In the genomic region with DNA sequence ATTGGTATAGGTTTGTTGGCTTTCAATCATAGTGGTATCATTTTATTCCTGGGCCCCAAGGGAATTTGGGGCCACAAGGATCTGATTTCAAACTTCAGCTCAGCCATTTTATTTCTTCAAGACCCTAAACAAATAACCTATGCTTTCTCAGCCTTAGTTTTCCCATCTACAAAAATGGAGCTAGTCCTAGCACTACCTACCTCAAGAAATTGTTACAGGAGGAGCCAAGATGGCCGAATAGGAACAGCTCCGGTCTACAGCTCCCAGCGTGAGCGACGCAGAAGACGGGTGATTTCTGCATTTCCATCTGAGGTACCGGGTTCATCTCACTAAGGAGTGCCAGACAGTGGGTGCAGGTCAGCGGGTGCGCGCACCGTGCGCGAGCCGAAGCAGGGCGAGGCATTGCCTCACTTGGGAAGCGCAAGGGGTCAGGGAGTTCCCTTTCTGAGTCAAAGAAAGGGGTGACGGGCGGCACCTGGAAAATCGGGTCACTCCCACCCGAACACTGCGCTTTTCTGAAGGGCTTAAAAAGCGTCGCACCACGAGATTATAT, we compare ENCODE assay signal across 7 cellular contexts.
DNase-seq lines count a peak whose midpoint lies in the region; TF ChIP-seq lines count a peak whose summit lies in the region.
"Not testable (repeated sequence)": the region's sequence is repeated elsewhere in the genome, so short reads cannot be mapped to it uniquely, and the experiment has no call there.

No MANE protein-coding gene starts in this region.

- H4K12ac ChIP-seq in trophoblast cell (ENCODE audit: low read depth, low read length) = not testable (repeated sequence)

- intact Hi-C loops in PC-9 (cut with micrococcal nuclease; ENCODE audit: unreplicated experiment) = loop anchor here (5.0 to 10.0 kb wide), 2 partner anchors 175 to 228 kb away; no protein-coding TSS in a partner anchor

- DNase-seq in NCI-H146 (lab: John Stamatoyannopoulos, UW) (peak; percentile 17), trophoblast cell (peak in 1 of 2 donors; percentile 40)
- not testable (repeated sequence) for DNase-seq in PC-9; chondrocyte (ENCODE audit: low spot score); hepatocyte (ENCODE audit: low spot score)

- peak overlapping the region; percentile 72 for H3K4me3 Mint-ChIP-seq in chondrocyte (ENCODE audit: unreplicated experiment)

- H3K27me3 ChIP-seq in PC-9 (ENCODE audit: insufficient read depth, low read depth); hepatocyte; trophoblast cell (ENCODE audit: insufficient read depth, low read length): not testable (repeated sequence)

- not testable (repeated sequence) for H2AFZ ChIP-seq in PC-9; trophoblast cell (ENCODE audit: insufficient read depth, low read length, poor library complexity)
- H2AFZ ChIP-seq in hepatocyte = peak overlapping the region; percentile 49

- not testable (repeated sequence) for H3F3A ChIP-seq in PC-9 (ENCODE audit: insufficient read depth, low read depth)

- H3K14ac ChIP-seq in trophoblast cell (ENCODE audit: low read length) = not testable (repeated sequence)

- not testable (repeated sequence) for H2BK5ac ChIP-seq in trophoblast cell (ENCODE audit: low read depth, low read length, poor library complexity)

- not testable (repeated sequence) for H3K4me3 ChIP-seq in HEK293 (ENCODE audit: low read depth, low read length); PC-9; hepatocyte; mesodermal cell (ENCODE audit: extremely low read depth, insufficient read depth, low read length, poor library complexity, severe bottlenecking); trophoblast cell (ENCODE audit: low read depth, low read length)

- WGBS in hepatocyte (ENCODE audit: low lambda C conversion rate, missing lambda C conversion rate) = 46% methylated on average over 20 of the region's 24 CpGs
- WGBS in mesodermal cell (ENCODE audit: insufficient coverage in 2 of 2), 2 experiments = 80% methylated on average over 9 of the region's 24 CpGs; no CpG with 5 or more reads in 1 of the 2 experiments
- no CpG with 5 or more reads among the region's 24 CpGs for WGBS in trophoblast cell (ENCODE audit: extremely low coverage, insufficient coverage, insufficient read length)

- not testable (repeated sequence) for H2BK12ac ChIP-seq in trophoblast cell (ENCODE audit: low read length)

- peaks cover 51% of the 10 kb centered on the region for H3K4me1 Mint-ChIP-seq in chondrocyte (ENCODE audit: low read depth)

- H2AK5ac ChIP-seq in trophoblast cell (ENCODE audit: low read length) = not testable (repeated sequence)

- not testable (repeated sequence) for H3K23ac ChIP-seq in trophoblast cell (ENCODE audit: low read length)

- TF ChIP-seq CTCF in HEK293 (tag by site-specific recombination; IDR thresholded peaks at IDR 0.05); PC-9 (conservative IDR thresholded peaks at IDR 0.05); chondrocyte (IDR thresholded peaks at IDR 0.05); hepatocyte (IDR thresholded peaks at IDR 0.05; ENCODE audit: poor library complexity): not testable (repeated sequence)

- not testable (repeated sequence) for BruUV-seq in PC-9 (replicated peaks; lab: Mats Ljungman, UMichigan)

- not testable (repeated sequence) for H3K18ac ChIP-seq in trophoblast cell (ENCODE audit: low read length)

- not testable (repeated sequence) for H3K27ac ChIP-seq in HEK293 (ENCODE audit: extremely low read depth, low read depth, low read length); trophoblast cell (ENCODE audit: low read depth, low read length)
- H3K27ac ChIP-seq in PC-9 (peak overlapping the region; percentile 68), hepatocyte (peak overlapping the region; percentile 63), mesodermal cell (ENCODE audit: low read depth, low read length, severe bottlenecking) (peak overlapping the region; percentile 89)

- peaks cover 16% of the 10 kb centered on the region for H3K4me1 ChIP-seq in HEK293 (ENCODE audit: control insufficient read depth, insufficient read depth, low read length)
- peaks cover 20% of the 10 kb centered on the region for H3K4me1 ChIP-seq in PC-9 (replicated peaks; ENCODE audit: insufficient read depth)
- H3K4me1 ChIP-seq in hepatocyte (ENCODE audit: insufficient read depth) = peaks cover 34% of the 10 kb centered on the region
- H3K4me1 ChIP-seq in mesodermal cell (ENCODE audit: control insufficient read depth, insufficient read depth, low read length, poor library complexity, severe bottlenecking) = peaks cover 30% of the 10 kb centered on the region
- H3K4me1 ChIP-seq in trophoblast cell (ENCODE audit: control insufficient read depth in 1 of 2, insufficient read depth in 2 of 2, low read length in 2 of 2) = peaks cover 6 to 19% of the 10 kb centered on the region in 2 experiments

- not testable (repeated sequence) for H3K9ac ChIP-seq in trophoblast cell (ENCODE audit: low read length)

- H3K79me1 ChIP-seq in trophoblast cell (ENCODE audit: low read length) = peaks cover 10% of the 10 kb centered on the region

- H4K8ac ChIP-seq in trophoblast cell (ENCODE audit: low read depth, low read length) = peak overlapping the region; percentile 23

- not testable (repeated sequence) for H4K20me1 ChIP-seq in PC-9 (ENCODE audit: insufficient read depth); hepatocyte (ENCODE audit: insufficient read depth, poor library complexity, severe bottlenecking)

- not testable (repeated sequence) for H3K4ac ChIP-seq in trophoblast cell (ENCODE audit: low read depth, low read length)

- peak overlapping the region; percentile 60 for H4K91ac ChIP-seq in trophoblast cell (ENCODE audit: low read depth, low read length)

- H3K9me3 ChIP-seq in HEK293 (ENCODE audit: control insufficient read depth, insufficient read depth, low read depth, low read length); PC-9 (ENCODE audit: insufficient read depth, low read depth); hepatocyte (ENCODE audit: low read depth); mesodermal cell (ENCODE audit: control insufficient read depth, low read length); trophoblast cell (ENCODE audit: insufficient read depth, low read depth, low read length): not testable (repeated sequence)

- H3K79me2 ChIP-seq in PC-9 (ENCODE audit: low read depth); hepatocyte; trophoblast cell (ENCODE audit: control insufficient read depth, insufficient read depth, low read length, poor library complexity): not testable (repeated sequence)

- H3K36me3 ChIP-seq in HEK293 (ENCODE audit: control insufficient read depth in 2 of 2, insufficient read depth in 1 of 2, low read length in 2 of 2) = peaks cover 0 to 31% of the 10 kb centered on the region in 2 experiments; a peak in 1 of 3 replicates
- not testable (repeated sequence) for H3K36me3 ChIP-seq in PC-9 (ENCODE audit: low read depth); hepatocyte (replicated peaks; ENCODE audit: insufficient read depth, low read depth); mesodermal cell (ENCODE audit: control insufficient read depth, insufficient read depth, low read length); trophoblast cell (ENCODE audit: control insufficient read depth in 1 of 2, insufficient read depth in 2 of 2, low read length in 2 of 2)

- POLR2A ChIA-PET in HEK293 (lab: Yijun Ruan, JAX); PC-9 (lab: Charles Lee; ENCODE audit: unreplicated experiment): not testable (repeated sequence)

- not testable (repeated sequence) for H3K4me2 ChIP-seq in PC-9
- peak overlapping the region; percentile 72 for H3K4me2 ChIP-seq in hepatocyte
- H3K4me2 ChIP-seq in trophoblast cell (ENCODE audit: low read length) = peak overlapping the region; percentile 41

- peak overlapping the region; percentile 85 for H3K27ac Mint-ChIP-seq in chondrocyte (ENCODE audit: unreplicated experiment)

- not testable (repeated sequence) for H3K27me3 Mint-ChIP-seq in chondrocyte (ENCODE audit: low read depth)

- not testable (repeated sequence) for H2BK120ac ChIP-seq in trophoblast cell (ENCODE audit: insufficient read depth, low read length, poor library complexity)

- H3K9me3 Mint-ChIP-seq in chondrocyte (ENCODE audit: low read depth) = not testable (repeated sequence)

- not testable (repeated sequence) for H3K36me3 Mint-ChIP-seq in chondrocyte (ENCODE audit: low read depth)

- H3K9me2 ChIP-seq in PC-9 (ENCODE audit: insufficient read depth); hepatocyte (replicated peaks; ENCODE audit: insufficient read depth): not testable (repeated sequence)

- CTCF ChIA-PET in HEK293 (lab: Yijun Ruan, JAX) = interaction anchor here (0.7 kb wide), 1 partner anchor 34 kb away, joined by 3 read pairs; no protein-coding TSS in a partner anchor
- CTCF ChIA-PET in PC-9 (lab: Charles Lee) = not testable (repeated sequence)

TF ChIP-seq in HEK293, 187 proteins besides CTCF, POLR2A, EP300 and RAD21:
- TF ChIP-seq ZBTB48 (tag by site-specific recombination; IDR thresholded peaks at IDR 0.05) (peak; percentile 47; the same call in 1 of the 2 replicates), ZNF335 (tag by site-specific recombination; conservative IDR thresholded peaks at IDR 0.05) (peak; percentile 21; the same call in 1 of the 2 replicates)
